In the genomic region with DNA sequence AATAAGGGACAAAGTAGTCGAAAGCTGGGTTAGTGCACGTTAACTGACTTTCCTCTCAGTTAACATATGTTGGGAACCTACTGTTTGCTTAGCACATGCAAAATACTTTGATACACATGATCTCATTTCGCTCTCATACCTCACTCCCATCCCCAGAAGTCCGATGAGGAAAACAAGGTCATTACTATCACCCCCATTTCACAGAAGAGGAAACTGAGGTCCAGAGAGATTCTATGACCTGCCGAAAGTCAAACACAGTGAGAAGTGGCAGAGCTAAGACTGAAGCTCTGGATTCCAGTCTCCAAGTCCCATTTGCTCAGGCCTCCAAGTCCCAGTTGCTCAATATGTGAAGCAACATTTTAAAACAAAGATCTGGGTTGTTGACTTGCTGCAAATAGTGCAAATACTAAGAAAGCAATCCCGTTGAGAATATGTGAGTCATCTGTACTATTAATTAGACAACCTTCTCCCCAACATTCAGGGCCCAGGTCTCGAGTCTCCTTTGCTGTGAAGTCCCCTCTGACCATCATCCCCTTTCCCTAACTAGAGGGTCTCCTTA, we compare ENCODE assay signal across 12 cellular contexts.
A peak's percentile ranks its signal among the peaks of the same experiment; 100 is the strongest.
DNase-seq lines count a peak whose midpoint lies in the region; ATAC-seq, FAIRE-seq and TF ChIP-seq lines count a peak whose summit lies in the region.
"Had no signal": no experiment of that assay in that cellular context is flagged by ENCODE, and none has a peak within 500 bp of the region (broad histone marks: within the 10 kb centered on the region; RNA-seq: fewer than 3 reads in every experiment).

No MANE protein-coding gene starts in this region.

- H2AFZ ChIP-seq in IMR-90 (replicated peaks; ENCODE audit: low read length, poor library complexity): peak overlapping the region; percentile 71
- peak overlapping the region; percentile 13 for H2AFZ ChIP-seq in endothelial cell of umbilical vein (ENCODE audit: low read depth, low read length)
- no peak overlapping the region for H2AFZ ChIP-seq in mesenchymal stem cell (ENCODE audit: low read depth, low read length)
- H2AFZ ChIP-seq in neuronal stem cell (ENCODE audit: low read length): no peak overlapping the region

- H2AK5ac ChIP-seq in IMR-90 (ENCODE audit: low read depth, low read length) (peak overlapping the region; percentile 35; the same call in 1 of the 2 replicates), mesenchymal stem cell (ENCODE audit: low read length, severe bottlenecking) (peak overlapping the region; percentile 69), neuronal stem cell (ENCODE audit: low read depth, low read length) (no peak overlapping the region)

- no peak overlapping the region for H4K5ac ChIP-seq in IMR-90 (ENCODE audit: low read depth, low read length)

- peak overlapping the region; percentile 84 for H2BK5ac ChIP-seq in IMR-90 (ENCODE audit: low read depth, low read length, poor library complexity, severe bottlenecking)
- H2BK5ac ChIP-seq in mesenchymal stem cell (ENCODE audit: low read depth, low read length, poor library complexity, severe bottlenecking): no peak overlapping the region
- H2BK5ac ChIP-seq in neuronal stem cell (ENCODE audit: low read length): no peak overlapping the region

- H3K27me3 ChIP-seq in IMR-90 (ENCODE audit: control insufficient read depth, insufficient read depth, low read length) (peaks cover 1% of the 10 kb centered on the region; the same call in 1 of the 2 replicates), endothelial cell of umbilical vein (ENCODE audit: control insufficient read depth in 2 of 2, insufficient read depth in 2 of 2, low read length in 2 of 2) (no peaks in the 10 kb centered on the region), mesenchymal stem cell (ENCODE audit: control insufficient read depth in 1 of 2, insufficient read depth in 1 of 2, low read length in 2 of 2) (peaks cover 0 to 4% of the 10 kb centered on the region in 2 experiments), neuronal stem cell (ENCODE audit: control insufficient read depth in 3 of 3, insufficient read depth in 3 of 3, low read depth in 1 of 3, low read length in 3 of 3) (no peaks in the 10 kb centered on the region)

- H2BK20ac ChIP-seq in IMR-90 (ENCODE audit: low read depth, low read length): no peak overlapping the region

- H3K9me3 ChIP-seq in IMR-90 (ENCODE audit: control insufficient read depth, insufficient read depth, low read length): no peaks in the 10 kb centered on the region
- H3K9me3 ChIP-seq in endothelial cell of umbilical vein (replicated peaks; ENCODE audit: control insufficient read depth, insufficient read depth, low read length): no peaks in the 10 kb centered on the region
- no peaks in the 10 kb centered on the region for H3K9me3 ChIP-seq in mesenchymal stem cell (ENCODE audit: control insufficient read depth, low read length)
- H3K9me3 ChIP-seq in neuronal stem cell (replicated peaks in 1 of 2; ENCODE audit: control insufficient read depth in 2 of 2, insufficient read depth in 1 of 2, low read depth in 1 of 2, low read length in 2 of 2): peaks cover 0 to 1% of the 10 kb centered on the region in 2 donors

- H3K4me1 ChIP-seq in IMR-90 (ENCODE audit: control insufficient read depth, insufficient read depth, low read length) (peaks cover 4% of the 10 kb centered on the region; the same call in 1 of the 2 replicates), endothelial cell of umbilical vein (ENCODE audit: control insufficient read depth, extremely low read depth, insufficient read depth, low read length) (peaks cover 15% of the 10 kb centered on the region), mesenchymal stem cell (ENCODE audit: control insufficient read depth, insufficient read depth, low read depth, low read length) (peaks cover 5% of the 10 kb centered on the region), neuronal stem cell (ENCODE audit: control insufficient read depth in 2 of 2, insufficient read depth in 1 of 2, low read depth in 1 of 2, low read length in 2 of 2) (peaks cover 3 to 9% of the 10 kb centered on the region in 2 donors)

- BruUV-seq in IMR-90 (replicated peaks; lab: Mats Ljungman, UMichigan) (no TSS peak), endothelial cell of umbilical vein (replicated peaks; lab: Mats Ljungman, UMichigan) (no TSS peak)

- H2BK12ac ChIP-seq in mesenchymal stem cell (ENCODE audit: low read length in 2 of 2) (no peak overlapping the region), neuronal stem cell (ENCODE audit: low read length) (no peak overlapping the region)

- H2BK120ac ChIP-seq in IMR-90 (ENCODE audit: low read depth, low read length) (no peak overlapping the region), mesenchymal stem cell (ENCODE audit: low read depth, low read length) (no peak overlapping the region), neuronal stem cell (ENCODE audit: low read depth, low read length) (no peak overlapping the region)

- H3K4me2 ChIP-seq in IMR-90 (ENCODE audit: low read depth, low read length) (peak overlapping the region; percentile 35; the same call in 1 of the 2 replicates), endothelial cell of umbilical vein (ENCODE audit: insufficient read depth, low read length) (peak overlapping the region; percentile 27), mesenchymal stem cell (ENCODE audit: low read length, poor library complexity, severe bottlenecking) (no peak overlapping the region), neuronal stem cell (ENCODE audit: insufficient read depth, low read length, poor library complexity, severe bottlenecking) (no peak overlapping the region)

- H3K27ac ChIP-seq in IMR-90 (ENCODE audit: insufficient read depth, low read length) (no peak overlapping the region), endothelial cell of umbilical vein (ENCODE audit: insufficient read depth, low read depth, low read length) (peak overlapping the region; percentile 54), mesenchymal stem cell (ENCODE audit: low read length, poor library complexity, severe bottlenecking) (peak overlapping the region; percentile 64), neuronal stem cell (replicated peaks; ENCODE audit: low read length) (no peak overlapping the region)

- no peaks in the 10 kb centered on the region for H3K79me2 ChIP-seq in endothelial cell of umbilical vein (ENCODE audit: control insufficient read depth, insufficient read depth, low read length)

- intact Hi-C loops in IMR-90 (cut with micrococcal nuclease) (no loop called here), endothelial cell of umbilical vein (cut with micrococcal nuclease) (loop anchor here (5.0 kb wide), 2 partner anchors 92 to 188 kb away; no protein-coding TSS in a partner anchor)

- DNase-seq in AG10803 (ENCODE audit: low read depth) (peak; percentile 83), IMR-90 (peak; percentile 67), endothelial cell of umbilical vein (ENCODE audit: low read depth, low spot score) (no peak), mesenchymal stem cell (peak; percentile 22), NCI-H1417 (lab: John Stamatoyannopoulos, UW) (no peak), neuronal stem cell (ENCODE audit: low spot score) (no peak), NCI-H526 treated with DMSO at 0.1 percent for 48 hours (lab: John Stamatoyannopoulos, UW) (no peak)
- DNase-seq: erythroblast, Kasumi-1 had no signal

- TF ChIP-seq CTCF in AG10803 (conservative IDR thresholded peaks at IDR 0.05; ENCODE audit: low read length) (no peak), IMR-90 (conservative IDR thresholded peaks at IDR 0.05; ENCODE audit: low read depth, low read length) (no peak), endothelial cell of umbilical vein (IDR thresholded peaks at IDR 0.05; ENCODE audit: extremely low read depth in 1 of 2, insufficient read depth in 1 of 2, low read depth in 1 of 2, low read length in 2 of 2) (no peak)

- peak overlapping the region; percentile 55; the same call in 1 of the 2 replicates for H3K18ac ChIP-seq in IMR-90 (ENCODE audit: low read depth, low read length)
- H3K18ac ChIP-seq in mesenchymal stem cell (ENCODE audit: low read depth in 1 of 2, low read length in 2 of 2): no peak overlapping the region
- H3K18ac ChIP-seq in neuronal stem cell (ENCODE audit: low read length): no peak overlapping the region

- H3K4me3 ChIP-seq in AG10803 (ENCODE audit: low read length): no peak overlapping the region
- H3K4me3 ChIP-seq in IMR-90 (ENCODE audit: insufficient read depth, low read depth, low read length): no peak overlapping the region
- no peak overlapping the region for H3K4me3 ChIP-seq in endothelial cell of umbilical vein (replicated peaks in 1 of 3; ENCODE audit: insufficient read depth in 1 of 3, low read depth in 1 of 3, low read length in 3 of 3)
- H3K4me3 ChIP-seq in mesenchymal stem cell (ENCODE audit: insufficient read depth in 1 of 2, low read depth in 1 of 2, low read length in 2 of 2): peak overlapping the region in 1 of 2 experiments; percentile 36
- no peak overlapping the region for H3K4me3 ChIP-seq in neuronal stem cell (ENCODE audit: low read length in 2 of 2)

- POLR2A ChIA-PET in IMR-90 (lab: Charles Lee; ENCODE audit: unreplicated experiment) (no interaction called here), endothelial cell of umbilical vein (lab: Charles Lee) (no interaction called here)

- no peak overlapping the region for H3K56ac ChIP-seq in IMR-90 (ENCODE audit: extremely low read depth, insufficient read depth, low read length)

- H3K9ac ChIP-seq in IMR-90 (ENCODE audit: low read depth, low read length) (no peak overlapping the region), endothelial cell of umbilical vein (replicated peaks; ENCODE audit: extremely low read depth, insufficient read depth, low read length) (no peak overlapping the region), mesenchymal stem cell (ENCODE audit: low read length) (peak overlapping the region; percentile 78), neuronal stem cell (ENCODE audit: low read depth, low read length, poor library complexity) (no peak overlapping the region)

- H3K9me1 ChIP-seq in IMR-90 (ENCODE audit: insufficient read depth, low read length): no peaks in the 10 kb centered on the region; the same call in 1 of the 2 replicates
- no peaks in the 10 kb centered on the region for H3K9me1 ChIP-seq in endothelial cell of umbilical vein (replicated peaks; ENCODE audit: control insufficient read depth, extremely low read depth, insufficient read depth, low read length)

- H2AK9ac ChIP-seq in IMR-90 (replicated peaks; ENCODE audit: low read depth, low read length, poor library complexity): peak overlapping the region; percentile 60

- H3K4ac ChIP-seq in IMR-90 (ENCODE audit: low read depth, low read length) (no peak overlapping the region), mesenchymal stem cell (ENCODE audit: low read depth in 1 of 2, low read length in 2 of 2) (no peak overlapping the region), neuronal stem cell (ENCODE audit: low read length) (no peak overlapping the region)

- in situ Hi-C loops in IMR-90 (cut with MboI; ENCODE audit: low sequenced_read_pairs): no loop called here

- no peak for TF ChIP-seq RAD21 in IMR-90 (IDR thresholded peaks at IDR 0.05; ENCODE audit: low read length)

- H3K14ac ChIP-seq in IMR-90 (replicated peaks; ENCODE audit: low read depth, low read length) (0 out of 2 replicates have a peak overlapping the region, but pooled peaks have one; percentile 14), mesenchymal stem cell (ENCODE audit: low read length in 2 of 2) (no peak overlapping the region), neuronal stem cell (ENCODE audit: low read length) (no peak overlapping the region)

- TF ChIP-seq POLR2A in IMR-90 (IDR thresholded peaks at IDR 0.05; ENCODE audit: low read depth, low read length) (no peak), endothelial cell of umbilical vein (IDR thresholded peaks at IDR 0.05; ENCODE audit: low read depth, low read length) (no peak)

- H4K20me1 ChIP-seq in IMR-90 (ENCODE audit: insufficient read depth, low read length) (no peaks in the 10 kb centered on the region), endothelial cell of umbilical vein (replicated peaks; ENCODE audit: control insufficient read depth, extremely low read depth, insufficient read depth, low read length) (no peaks in the 10 kb centered on the region)

- H3K23ac ChIP-seq in IMR-90 (ENCODE audit: low read depth, low read length) (no peak overlapping the region), mesenchymal stem cell (ENCODE audit: low read length in 2 of 2) (no peak overlapping the region), neuronal stem cell (ENCODE audit: low read depth, low read length, poor library complexity) (no peak overlapping the region)

- dilution Hi-C loops in IMR-90 (cut with HindIII; ENCODE audit: low sequenced_read_pairs, unreplicated experiment) (no loop called here), endothelial cell of umbilical vein (cut with MboI; ENCODE audit: extremely low pct_ligation_motif_present, low sequenced_read_pairs) (no loop called here)

- CTCF ChIA-PET in IMR-90 (lab: Yijun Ruan, JAX): interaction anchor here (0.7 kb wide), 1 partner anchor 32 kb away, joined by 3 read pairs; no protein-coding TSS in a partner anchor
- CTCF ChIA-PET in endothelial cell of umbilical vein (lab: Charles Lee): interaction anchor here (0.6 kb wide), 1 partner anchor 92 kb away, joined by 3 read pairs; no protein-coding TSS in a partner anchor

- WGBS in IMR-90 (ENCODE audit: extremely low coverage in 2 of 2, insufficient read length in 1 of 2), 2 experiments: no CpG with 5 or more reads among the region's 7 CpGs
- 75% methylated on average over 5 of the region's 7 CpGs for WGBS in mesenchymal stem cell
- no CpG with 5 or more reads among the region's 7 CpGs for WGBS in neuronal stem cell (ENCODE audit: extremely low coverage in 2 of 2, insufficient read length in 2 of 2, insufficient replicate concordance in 1 of 2), 2 donors

- H3K36me3 ChIP-seq in IMR-90 (ENCODE audit: control insufficient read depth, insufficient read depth, low read length) (no peaks in the 10 kb centered on the region), endothelial cell of umbilical vein (ENCODE audit: control insufficient read depth in 2 of 2, extremely low read depth in 1 of 2, insufficient read depth in 2 of 2, low read length in 2 of 2) (no peaks in the 10 kb centered on the region), mesenchymal stem cell (ENCODE audit: control insufficient read depth in 1 of 2, insufficient read depth in 2 of 2, low read depth in 1 of 2, low read length in 2 of 2) (no peaks in the 10 kb centered on the region), neuronal stem cell (replicated peaks in 1 of 2; ENCODE audit: control insufficient read depth in 2 of 2, insufficient read depth in 2 of 2, low read length in 2 of 2) (no peaks in the 10 kb centered on the region)

- H4K91ac ChIP-seq in IMR-90 (ENCODE audit: insufficient read depth, low read depth, low read length): no peak overlapping the region
- H4K91ac ChIP-seq in mesenchymal stem cell (ENCODE audit: low read length): no peak overlapping the region
- no peak overlapping the region for H4K91ac ChIP-seq in neuronal stem cell (ENCODE audit: low read depth, low read length, poor library complexity)

- H3K79me1 ChIP-seq in IMR-90 (ENCODE audit: low read depth in 1 of 2, low read length in 2 of 2) (no peaks in the 10 kb centered on the region), mesenchymal stem cell (replicated peaks; ENCODE audit: low read length, poor library complexity, severe bottlenecking) (no peaks in the 10 kb centered on the region), neuronal stem cell (ENCODE audit: low read depth, low read length) (no peaks in the 10 kb centered on the region)

- no peak overlapping the region for H2BK15ac ChIP-seq in IMR-90 (ENCODE audit: low read depth, low read length)
- no peak overlapping the region for H2BK15ac ChIP-seq in mesenchymal stem cell (ENCODE audit: low read depth, poor library complexity, severe bottlenecking)
- H2BK15ac ChIP-seq in neuronal stem cell (ENCODE audit: low read length): no peak overlapping the region

- no peak overlapping the region; a peak in 1 of 4 replicates for H4K8ac ChIP-seq in IMR-90 (ENCODE audit: low read depth in 2 of 2, low read length in 2 of 2)
- no peak overlapping the region for H4K8ac ChIP-seq in mesenchymal stem cell (ENCODE audit: low read length)
- no peak overlapping the region for H4K8ac ChIP-seq in neuronal stem cell (ENCODE audit: low read depth, low read length)

- peak; percentile 51 for ATAC-seq in IMR-90 (ENCODE audit: low read depth)
- ATAC-seq in HG02571 (IDR thresholded peaks at IDR 0.05; ENCODE audit: unreplicated experiment): no peak

- FAIRE-seq in endothelial cell of umbilical vein (lab: Jason Lieb, UNC): no peak
- FAIRE-seq: D721Med, TTC549 had no signal

Comparison
In these comparisons a context has a peak if more than half of its experiments do, and no peak if none do; other contexts are left out.
1. DNase-seq: peak in AG10803 (single experiment), IMR-90 (single experiment) and mesenchymal stem cell (single experiment); none in endothelial cell of umbilical vein (single experiment), NCI-H1417 (0 of 3), neuronal stem cell (single experiment) and NCI-H526 treated with DMSO at 0.1 percent for 48 hours (single experiment).
2. H2AFZ ChIP-seq: peak in IMR-90 (single experiment) and endothelial cell of umbilical vein (single experiment); none in mesenchymal stem cell (single experiment) and neuronal stem cell (single experiment).
3. H3K27ac ChIP-seq: peak in endothelial cell of umbilical vein (single experiment) and mesenchymal stem cell (single experiment); none in IMR-90 (single experiment) and neuronal stem cell (single experiment).
4. H3K4me2 ChIP-seq: peak in IMR-90 (single experiment) and endothelial cell of umbilical vein (single experiment); none in mesenchymal stem cell (single experiment) and neuronal stem cell (single experiment).